21 cellular contexts compared by ENCODE assay signal in the genomic region with DNA sequence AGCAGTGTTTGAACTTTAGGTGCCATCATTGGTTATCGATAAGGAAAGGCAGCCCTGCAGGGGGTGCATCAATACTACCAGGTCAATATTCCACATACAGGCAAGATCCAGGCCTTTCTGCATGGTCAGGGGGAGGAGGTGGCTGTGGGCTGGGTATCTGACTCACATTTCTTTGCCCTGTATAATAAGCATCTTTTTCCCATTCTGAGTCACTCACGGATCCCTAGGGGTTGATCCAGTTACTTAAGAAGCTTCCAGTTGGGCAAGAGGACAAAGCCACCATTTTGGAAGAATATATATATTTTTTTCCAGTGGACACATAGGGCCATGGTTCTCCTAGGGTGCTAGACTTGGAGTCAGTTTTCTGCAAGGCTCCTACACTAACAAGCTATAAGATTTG.
DNase-seq lines count a peak whose midpoint lies in the region; ATAC-seq and TF ChIP-seq lines count a peak whose summit lies in the region.
"Had no signal": no experiment of that assay in that cellular context is flagged by ENCODE, and none has a peak within 500 bp of the region (broad histone marks: within the 10 kb centered on the region; RNA-seq: fewer than 3 reads in every experiment).

No MANE protein-coding gene starts in this region.

- intact Hi-C loops in body of pancreas (cut with DNase I), result no loop called here

- H2AFZ ChIP-seq in GM23248, result no peak overlapping the region

- peak; percentile 24 for DNase-seq in A172 (ENCODE audit: low spot score)
- DNase-seq in GM23248, result peak; percentile 90
- peak; percentile 58 for DNase-seq in SK-MEL-5 (ENCODE audit: low read depth, low spot score)
- DNase-seq in fibroblast of peridontal ligament (ENCODE audit: extremely low read depth), result peak; percentile 59
- DNase-seq in HCEC 1CT, result no peak
- DNase-seq in NCI-H774 (lab: John Stamatoyannopoulos, UW), result no peak
- DNase-seq in body of pancreas, result no peak
- DNase-seq in NCI-H187 (lab: John Stamatoyannopoulos, UW), result no peak
- DNase-seq: activated B cell treated with CpG ODN at 0.5 μM for 24 hours; activated CD8-positive, alpha-beta T cell treated with anti-CD3 and anti-CD28 coated beads for 36 hours; activated T-cell treated with anti-CD3 and anti-CD28 coated beads, Interleukin-2, amount 50 U/mL, for 4 hours; DMS153; foreskin fibroblast; H7; NCI-H1048; NCI-H2029 treated with DMSO at 0.1 percent for 48 hours; NCI-H510A treated with DMSO at 0.1 percent for 48 hours; SIG-M5; stimulated activated naive CD4-positive, alpha-beta T cell had no signal

- no peak for ATAC-seq in body of pancreas
- ATAC-seq: activated CD8-positive, alpha-beta T cell treated with anti-CD3 and anti-CD28 coated beads for 36 hours; activated naive CD4-positive, alpha-beta T cell treated with anti-CD3 and anti-CD28 coated beads, Interleukin-2, amount 50 U/mL, for 72 hours; activated T-cell treated with anti-CD3 and anti-CD28 coated beads, Interleukin-2, amount 50 U/mL, for 4 hours had no signal

- no peaks in the 10 kb centered on the region for H3K79me2 ChIP-seq in GM23248 (ENCODE audit: insufficient read depth)

- no peaks in the 10 kb centered on the region for H3F3A ChIP-seq in GM23248 (ENCODE audit: insufficient read depth)

- in situ Hi-C loops in GM23248 (cut with MboI) (no loop called here), SK-MEL-5 (cut with HindIII; ENCODE audit: low pct_unique_long_range_greater_than_20kb, low sequenced_read_pairs) (no loop called here)

- H3K9me3 ChIP-seq in GM23248 (ENCODE audit: low read depth) (no peaks in the 10 kb centered on the region), body of pancreas (no peaks in the 10 kb centered on the region)
- H3K9me3 ChIP-seq: tibial nerve had no signal

- 54 to 56% methylated on average over 2 of the region's 2 CpGs for WGBS in GM23248 (ENCODE audit: low coverage in 1 of 2, low lambda C conversion rate in 2 of 2, missing lambda C conversion rate in 2 of 2), 2 experiments
- WGBS in body of pancreas, 2 donors, result 71 to 75% methylated on average over 2 of the region's 2 CpGs

- no peak overlapping the region for H3K4me3 ChIP-seq in GM23248
- H3K4me3 ChIP-seq in body of pancreas, result no peak overlapping the region
- H3K4me3 ChIP-seq: tibial nerve had no signal

- TF ChIP-seq CTCF in body of pancreas (IDR thresholded peaks at IDR 0.05), result no peak

- H3K27ac ChIP-seq in GM23248 (no peak overlapping the region), body of pancreas (no peak overlapping the region)
- H3K27ac ChIP-seq: tibial nerve had no signal

- TF ChIP-seq POLR2A in body of pancreas (IDR thresholded peaks at IDR 0.05), result no peak

- H3K4me1 ChIP-seq in GM23248 (ENCODE audit: insufficient read depth) (peaks cover 5% of the 10 kb centered on the region), body of pancreas (peaks cover 33% of the 10 kb centered on the region)
- H3K4me1 ChIP-seq: tibial nerve had no signal

- no peak overlapping the region for H3K9ac ChIP-seq in GM23248

- H3K9me2 ChIP-seq in GM23248 (ENCODE audit: insufficient read depth), result no peaks in the 10 kb centered on the region

- no peak overlapping the region for H3K4me2 ChIP-seq in GM23248 (ENCODE audit: unreplicated experiment)

- H3K27me3 ChIP-seq in GM23248 (replicated peaks; ENCODE audit: insufficient read depth) (no peaks in the 10 kb centered on the region), body of pancreas (no peaks in the 10 kb centered on the region)
- H3K27me3 ChIP-seq: tibial nerve had no signal

- H3K36me3 ChIP-seq in GM23248 (ENCODE audit: low read depth) (no peaks in the 10 kb centered on the region), body of pancreas (replicated peaks in 1 of 2; ENCODE audit: insufficient read depth in 1 of 2, low read depth in 2 of 2) (no peaks in the 10 kb centered on the region)
- H3K36me3 ChIP-seq: tibial nerve had no signal

- no peaks in the 10 kb centered on the region for H4K20me1 ChIP-seq in GM23248 (ENCODE audit: insufficient read depth)

Comparison
In these comparisons a context has a peak if more than half of its experiments do, and no peak if none do; other contexts are left out.
1. DNase-seq: peak in A172 (single experiment), GM23248 (single experiment), SK-MEL-5 (single experiment) and fibroblast of peridontal ligament (single experiment); none in HCEC 1CT (single experiment), NCI-H774 (single experiment), body of pancreas (0 of 4) and NCI-H187 (0 of 2).